In the genomic region with DNA sequence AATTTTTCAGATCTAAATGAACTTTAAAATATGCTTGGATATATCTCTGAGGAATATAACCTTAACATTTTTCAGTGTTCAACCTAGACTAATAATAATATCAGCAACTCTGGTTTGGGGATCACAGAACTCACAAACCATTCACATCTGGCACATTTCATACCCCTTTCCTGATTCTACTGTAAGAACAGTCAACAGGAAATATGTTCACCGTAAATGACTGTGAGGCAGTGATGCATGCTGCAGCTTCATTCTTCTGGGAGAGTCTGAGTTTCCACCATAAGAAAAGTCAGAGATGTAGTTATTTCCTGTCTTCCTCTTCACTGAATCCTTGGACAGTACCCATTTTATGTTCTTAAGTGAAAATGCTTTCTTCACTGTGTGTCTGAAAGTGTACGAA, we compare ENCODE assay signal across 1 cellular context.
TF ChIP-seq lines count a peak whose summit lies in the region.

No MANE protein-coding gene starts in this region.

TF ChIP-seq in GM12878, 131 proteins besides CTCF, POLR2A, EP300 and RAD21 (continued from another document):
- TF ChIP-seq, protein P1, sequence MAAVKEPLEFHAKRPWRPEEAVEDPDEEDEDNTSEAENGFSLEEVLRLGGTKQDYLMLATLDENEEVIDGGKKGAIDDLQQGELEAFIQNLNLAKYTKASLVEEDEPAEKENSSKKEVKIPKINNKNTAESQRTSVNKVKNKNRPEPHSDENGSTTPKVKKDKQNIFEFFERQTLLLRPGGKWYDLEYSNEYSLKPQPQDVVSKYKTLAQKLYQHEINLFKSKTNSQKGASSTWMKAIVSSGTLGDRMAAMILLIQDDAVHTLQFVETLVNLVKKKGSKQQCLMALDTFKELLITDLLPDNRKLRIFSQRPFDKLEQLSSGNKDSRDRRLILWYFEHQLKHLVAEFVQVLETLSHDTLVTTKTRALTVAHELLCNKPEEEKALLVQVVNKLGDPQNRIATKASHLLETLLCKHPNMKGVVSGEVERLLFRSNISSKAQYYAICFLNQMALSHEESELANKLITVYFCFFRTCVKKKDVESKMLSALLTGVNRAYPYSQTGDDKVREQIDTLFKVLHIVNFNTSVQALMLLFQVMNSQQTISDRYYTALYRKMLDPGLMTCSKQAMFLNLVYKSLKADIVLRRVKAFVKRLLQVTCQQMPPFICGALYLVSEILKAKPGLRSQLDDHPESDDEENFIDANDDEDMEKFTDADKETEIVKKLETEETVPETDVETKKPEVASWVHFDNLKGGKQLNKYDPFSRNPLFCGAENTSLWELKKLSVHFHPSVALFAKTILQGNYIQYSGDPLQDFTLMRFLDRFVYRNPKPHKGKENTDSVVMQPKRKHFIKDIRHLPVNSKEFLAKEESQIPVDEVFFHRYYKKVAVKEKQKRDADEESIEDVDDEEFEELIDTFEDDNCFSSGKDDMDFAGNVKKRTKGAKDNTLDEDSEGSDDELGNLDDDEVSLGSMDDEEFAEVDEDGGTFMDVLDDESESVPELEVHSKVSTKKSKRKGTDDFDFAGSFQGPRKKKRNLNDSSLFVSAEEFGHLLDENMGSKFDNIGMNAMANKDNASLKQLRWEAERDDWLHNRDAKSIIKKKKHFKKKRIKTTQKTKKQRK (IDR thresholded peaks at IDR 0.05; ENCODE audit: low read depth, low read length), result no peak
- no peak for TF ChIP-seq SMAD1 (IDR thresholded peaks at IDR 0.05; ENCODE audit: low read depth, partially characterized antibody)
- TF ChIP-seq, protein P2, sequence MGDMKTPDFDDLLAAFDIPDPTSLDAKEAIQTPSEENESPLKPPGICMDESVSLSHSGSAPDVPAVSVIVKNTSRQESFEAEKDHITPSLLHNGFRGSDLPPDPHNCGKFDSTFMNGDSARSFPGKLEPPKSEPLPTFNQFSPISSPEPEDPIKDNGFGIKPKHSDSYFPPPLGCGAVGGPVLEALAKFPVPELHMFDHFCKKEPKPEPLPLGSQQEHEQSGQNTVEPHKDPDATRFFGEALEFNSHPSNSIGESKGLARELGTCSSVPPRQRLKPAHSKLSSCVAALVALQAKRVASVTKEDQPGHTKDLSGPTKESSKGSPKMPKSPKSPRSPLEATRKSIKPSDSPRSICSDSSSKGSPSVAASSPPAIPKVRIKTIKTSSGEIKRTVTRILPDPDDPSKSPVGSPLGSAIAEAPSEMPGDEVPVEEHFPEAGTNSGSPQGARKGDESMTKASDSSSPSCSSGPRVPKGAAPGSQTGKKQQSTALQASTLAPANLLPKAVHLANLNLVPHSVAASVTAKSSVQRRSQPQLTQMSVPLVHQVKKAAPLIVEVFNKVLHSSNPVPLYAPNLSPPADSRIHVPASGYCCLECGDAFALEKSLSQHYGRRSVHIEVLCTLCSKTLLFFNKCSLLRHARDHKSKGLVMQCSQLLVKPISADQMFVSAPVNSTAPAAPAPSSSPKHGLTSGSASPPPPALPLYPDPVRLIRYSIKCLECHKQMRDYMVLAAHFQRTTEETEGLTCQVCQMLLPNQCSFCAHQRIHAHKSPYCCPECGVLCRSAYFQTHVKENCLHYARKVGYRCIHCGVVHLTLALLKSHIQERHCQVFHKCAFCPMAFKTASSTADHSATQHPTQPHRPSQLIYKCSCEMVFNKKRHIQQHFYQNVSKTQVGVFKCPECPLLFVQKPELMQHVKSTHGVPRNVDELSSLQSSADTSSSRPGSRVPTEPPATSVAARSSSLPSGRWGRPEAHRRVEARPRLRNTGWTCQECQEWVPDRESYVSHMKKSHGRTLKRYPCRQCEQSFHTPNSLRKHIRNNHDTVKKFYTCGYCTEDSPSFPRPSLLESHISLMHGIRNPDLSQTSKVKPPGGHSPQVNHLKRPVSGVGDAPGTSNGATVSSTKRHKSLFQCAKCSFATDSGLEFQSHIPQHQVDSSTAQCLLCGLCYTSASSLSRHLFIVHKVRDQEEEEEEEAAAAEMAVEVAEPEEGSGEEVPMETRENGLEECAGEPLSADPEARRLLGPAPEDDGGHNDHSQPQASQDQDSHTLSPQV (IDR thresholded peaks at IDR 0.05), result no peak
- no peak; the same call in 1 of the 2 replicates for TF ChIP-seq NFIC (IDR thresholded peaks at IDR 0.05; ENCODE audit: low read depth, low read length)
- TF ChIP-seq POLR2AphosphoS5 (IDR thresholded peaks at IDR 0.05; ENCODE audit: low read length), result no peak
- no peak for TF ChIP-seq CREM (IDR thresholded peaks at IDR 0.05; ENCODE audit: low read depth)
- no peak for TF ChIP-seq BRCA1 (IDR thresholded peaks at IDR 0.05; ENCODE audit: low read depth, low read length)
- TF ChIP-seq, protein P3, sequence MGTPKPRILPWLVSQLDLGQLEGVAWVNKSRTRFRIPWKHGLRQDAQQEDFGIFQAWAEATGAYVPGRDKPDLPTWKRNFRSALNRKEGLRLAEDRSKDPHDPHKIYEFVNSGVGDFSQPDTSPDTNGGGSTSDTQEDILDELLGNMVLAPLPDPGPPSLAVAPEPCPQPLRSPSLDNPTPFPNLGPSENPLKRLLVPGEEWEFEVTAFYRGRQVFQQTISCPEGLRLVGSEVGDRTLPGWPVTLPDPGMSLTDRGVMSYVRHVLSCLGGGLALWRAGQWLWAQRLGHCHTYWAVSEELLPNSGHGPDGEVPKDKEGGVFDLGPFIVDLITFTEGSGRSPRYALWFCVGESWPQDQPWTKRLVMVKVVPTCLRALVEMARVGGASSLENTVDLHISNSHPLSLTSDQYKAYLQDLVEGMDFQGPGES (IDR thresholded peaks at IDR 0.05), result no peak
- no peak for TF ChIP-seq ZNF24 (IDR thresholded peaks at IDR 0.05)
- TF ChIP-seq MEF2B (IDR thresholded peaks at IDR 0.05; ENCODE audit: partially characterized antibody, poor library complexity, severe bottlenecking), result no peak
- TF ChIP-seq GATAD2B (conservative IDR thresholded peaks at IDR 0.05; ENCODE audit: low read depth), result no peak
